In the genomic region with DNA sequence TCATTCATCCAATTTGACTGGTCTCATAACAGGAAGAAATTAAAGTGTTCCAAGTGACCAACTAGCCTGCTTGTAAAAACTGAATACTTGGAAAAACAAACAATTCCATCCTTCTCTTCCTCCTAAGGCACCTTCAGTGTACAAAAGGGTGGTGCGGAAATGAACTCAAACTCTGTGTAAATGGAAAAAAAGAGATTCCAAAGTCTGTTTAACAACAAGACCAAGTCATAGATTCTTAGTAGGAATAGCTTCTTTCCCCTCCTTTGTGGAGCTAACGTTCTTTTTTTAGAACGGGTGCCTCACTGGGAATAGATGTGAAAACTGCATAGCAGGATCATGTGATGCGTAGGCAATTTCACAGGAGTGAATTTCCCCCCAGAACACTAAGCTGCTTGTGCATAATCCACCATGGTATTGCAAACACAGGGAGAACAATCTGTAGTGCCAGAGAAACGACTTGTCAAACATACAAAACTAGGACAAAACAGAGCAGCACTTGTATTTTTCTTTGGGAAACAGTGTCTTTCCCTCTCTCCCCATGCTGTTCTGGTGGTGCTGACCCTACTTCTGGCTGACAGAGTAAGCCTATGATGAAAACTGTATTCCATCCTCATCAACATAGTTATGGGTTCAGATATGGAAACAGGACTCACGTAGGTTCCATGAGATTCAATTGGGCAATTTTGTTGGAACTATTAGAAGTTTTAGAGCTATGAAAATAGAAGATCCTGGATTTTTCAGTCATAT, we compare ENCODE assay signal across 19 cellular contexts. TPM values are rescaled to one million over a fixed set of nuclear protein-coding genes. Genes with fewer than 3 reads are reported as not detected.
A peak's percentile ranks its signal among the peaks of the same experiment; 100 is the strongest.
DNase-seq lines count a peak whose midpoint lies in the region; ATAC-seq, FAIRE-seq and TF ChIP-seq lines count a peak whose summit lies in the region.
"Had no signal": no experiment of that assay in that cellular context is flagged by ENCODE, and none has a peak within 500 bp of the region (broad histone marks: within the 10 kb centered on the region; RNA-seq: fewer than 3 reads in every experiment).

No MANE protein-coding gene starts in this region.

- TF ChIP-seq CTCF in pancreas (IDR thresholded peaks at IDR 0.05): no peak

- peaks cover 0 to 5% (median 0%) of the 10 kb centered on the region in 3 donors for H3K4me1 ChIP-seq in pancreas
- H3K4me1 ChIP-seq in aorta (ENCODE audit: control insufficient read depth in 1 of 2, insufficient read depth in 2 of 2, low read length in 2 of 2): peaks cover 2 to 6% of the 10 kb centered on the region in 2 donors

- ATAC-seq in Right ventricle myocardium superior (ENCODE audit: poor library complexity): peak; percentile 57
- peak; percentile 47 to 67 for ATAC-seq in left cardiac atrium
- no peak for ATAC-seq in pancreas
- ATAC-seq in aorta (ENCODE audit: low FRiP score): peak; percentile 51
- no peak for ATAC-seq in HG03442 (IDR thresholded peaks at IDR 0.05; ENCODE audit: unreplicated experiment)
- no peak for ATAC-seq in activated CD4-positive, alpha-beta T cell treated with anti-CD3 and anti-CD28 coated beads for 36 hours

- DNase-seq in Right ventricle myocardium superior (no peak), cardiac septum (ENCODE audit: low spot score) (no peak), left cardiac atrium (no peak), pancreas (no peak), aorta (no peak), posterior cingulate gyrus (no peak)
- DNase-seq in activated CD4-positive, alpha-beta T cell treated with anti-CD3 and anti-CD28 coated beads for 36 hours: no peak
- DNase-seq: activated CD4-positive, alpha-beta T cell treated with anti-CD3 and anti-CD28 coated beads, Interleukin-2, amount 50 U/mL, for 48 hours; activated effector memory CD4-positive, alpha-beta T cell treated with anti-CD3 and anti-CD28 coated beads, Interleukin-2, amount 50 U/mL, for 16 hours; COR-L47; effector CD8-positive, alpha-beta T cell; islet precursor cell; KBM-7; NCI-H1417 treated with DMSO at 0.1 percent for 48 hours had no signal

- H3K27me3 ChIP-seq in pancreas (no peaks in the 10 kb centered on the region), aorta (ENCODE audit: control insufficient read depth in 1 of 2, insufficient read depth in 2 of 2, low read length in 1 of 2) (no peaks in the 10 kb centered on the region)

- CTCF ChIA-PET in activated CD4-positive, alpha-beta T cell treated with anti-CD3 and anti-CD28 coated beads for 36 hours (lab: Charles Lee): no interaction called here

- peaks cover 5% of the 10 kb centered on the region for H3K27me3 Mint-ChIP-seq in activated CD4-positive, alpha-beta T cell treated with anti-CD3 and anti-CD28 coated beads for 36 hours

- H3K4me1 Mint-ChIP-seq in activated CD4-positive, alpha-beta T cell treated with anti-CD3 and anti-CD28 coated beads for 36 hours: no peaks in the 10 kb centered on the region

- H3K27ac Mint-ChIP-seq in activated CD4-positive, alpha-beta T cell treated with anti-CD3 and anti-CD28 coated beads for 36 hours: no peak overlapping the region

- H3K36me3 Mint-ChIP-seq in activated CD4-positive, alpha-beta T cell treated with anti-CD3 and anti-CD28 coated beads for 36 hours (ENCODE audit: low read depth): no peaks in the 10 kb centered on the region

- H3K4me3 Mint-ChIP-seq in activated CD4-positive, alpha-beta T cell treated with anti-CD3 and anti-CD28 coated beads for 36 hours: no peak overlapping the region

- POLR2A ChIA-PET in activated CD4-positive, alpha-beta T cell treated with anti-CD3 and anti-CD28 coated beads for 36 hours (lab: Charles Lee): no interaction called here

- H3K4me3 ChIP-seq in pancreas (no peak overlapping the region), aorta (ENCODE audit: low read length in 2 of 2) (no peak overlapping the region)
- H3K4me3 ChIP-seq: skin epidermis had no signal

- peak; percentile 64 for FAIRE-seq in pancreas (lab: Jason Lieb, UNC)
- FAIRE-seq: H1 had no signal

- H3K9me3 Mint-ChIP-seq in activated CD4-positive, alpha-beta T cell treated with anti-CD3 and anti-CD28 coated beads for 36 hours (ENCODE audit: low read depth): no peaks in the 10 kb centered on the region

- intact Hi-C loops in Right ventricle myocardium superior (cut with DNase I) (no loop called here), cardiac septum (cut with DNase I) (no loop called here), left cardiac atrium (cut with DNase I) (no loop called here), pancreas (cut with DNase I) (no loop called here), aorta (cut with DNase I) (loop anchor here (1.0 to 5.0 kb wide), 3 partner anchors 13 to 200 kb away; a partner anchor contains a TSS), posterior cingulate gyrus (cut with DNase I) (no loop called here)
- intact Hi-C loops in activated CD4-positive, alpha-beta T cell treated with anti-CD3 and anti-CD28 coated beads for 36 hours (cut with DNase I, micrococcal nuclease): no loop called here

- 66 to 67% methylated on average over 6 of the region's 6 CpGs for WGBS in pancreas, 2 donors
- 1 to 7% methylated on average over 6 of the region's 6 CpGs for WGBS in aorta, 2 donors

- H3K27ac ChIP-seq in pancreas (no peak overlapping the region), aorta (ENCODE audit: low read depth in 1 of 2, low read length in 2 of 2) (peak overlapping the region; percentile 55 to 99)

- H3K36me3 ChIP-seq in pancreas (no peaks in the 10 kb centered on the region), aorta (ENCODE audit: control insufficient read depth in 1 of 2, insufficient read depth in 2 of 2, low read length in 1 of 2) (no peaks in the 10 kb centered on the region)

- H3K9me3 ChIP-seq in pancreas (no peaks in the 10 kb centered on the region), aorta (ENCODE audit: control insufficient read depth, low read length) (no peaks in the 10 kb centered on the region)

RNA-seq across cellular contexts. Expression of a gene that starts 13.2 kb away (rescaled TPM):
- total RNA-seq in Right ventricle myocardium superior: 62.4 TPM
- 115 TPM for total RNA-seq in cardiac septum
- 100 to 1,000 TPM in 1 of 2 donors, 10 to 100 TPM in 1; 69.4 to 120 TPM for total RNA-seq in left cardiac atrium
- total RNA-seq in pancreas: 10 to 100 TPM; 31.2 to 43.9 (median 37.6) TPM
- polyA plus RNA-seq in pancreas: 10 to 100 TPM; 21.2 to 38.6 TPM
- total RNA-seq in aorta: 100 to 1,000 TPM; 356 to 380 TPM
- 100 to 1,000 TPM; 108 to 315 TPM for polyA plus RNA-seq in aorta
- total RNA-seq in activated CD4-positive, alpha-beta T cell treated with anti-CD3 and anti-CD28 coated beads for 36 hours: not detected
- total RNA-seq: A673, NCI-H460 had no signal

Comparison
In these comparisons a context has a peak if more than half of its experiments do, and no peak if none do; other contexts are left out.
1. ATAC-seq: peak in Right ventricle myocardium superior (single experiment), left cardiac atrium (2 of 2) and aorta (single experiment); none in pancreas (0 of 4), HG03442 (single experiment) and activated CD4-positive, alpha-beta T cell treated with anti-CD3 and anti-CD28 coated beads for 36 hours (single experiment).
2. H3K27ac ChIP-seq: peak in aorta (2 of 2); none in pancreas (0 of 4).
3. RNA of a gene that starts 13.2 kb away (total RNA-seq): 356 to 380 TPM in aorta, 69.4 to 120 TPM in left cardiac atrium, 115 TPM in cardiac septum (single experiment), 62.4 TPM in Right ventricle myocardium superior (single experiment) and 31.2 to 43.9 TPM in pancreas; not detected in activated CD4-positive, alpha-beta T cell treated with anti-CD3 and anti-CD28 coated beads for 36 hours; every median in the first group is over 10 times any median in the second.
4. intact Hi-C loops: an anchor here in aorta (1.0 to 5.0 kb wide); none called in Right ventricle myocardium superior, cardiac septum, left cardiac atrium, pancreas, activated CD4-positive, alpha-beta T cell treated with anti-CD3 and anti-CD28 coated beads for 36 hours and posterior cingulate gyrus.